Comparison of ENCODE assay signal across 1 cellular context in the genomic region with DNA sequence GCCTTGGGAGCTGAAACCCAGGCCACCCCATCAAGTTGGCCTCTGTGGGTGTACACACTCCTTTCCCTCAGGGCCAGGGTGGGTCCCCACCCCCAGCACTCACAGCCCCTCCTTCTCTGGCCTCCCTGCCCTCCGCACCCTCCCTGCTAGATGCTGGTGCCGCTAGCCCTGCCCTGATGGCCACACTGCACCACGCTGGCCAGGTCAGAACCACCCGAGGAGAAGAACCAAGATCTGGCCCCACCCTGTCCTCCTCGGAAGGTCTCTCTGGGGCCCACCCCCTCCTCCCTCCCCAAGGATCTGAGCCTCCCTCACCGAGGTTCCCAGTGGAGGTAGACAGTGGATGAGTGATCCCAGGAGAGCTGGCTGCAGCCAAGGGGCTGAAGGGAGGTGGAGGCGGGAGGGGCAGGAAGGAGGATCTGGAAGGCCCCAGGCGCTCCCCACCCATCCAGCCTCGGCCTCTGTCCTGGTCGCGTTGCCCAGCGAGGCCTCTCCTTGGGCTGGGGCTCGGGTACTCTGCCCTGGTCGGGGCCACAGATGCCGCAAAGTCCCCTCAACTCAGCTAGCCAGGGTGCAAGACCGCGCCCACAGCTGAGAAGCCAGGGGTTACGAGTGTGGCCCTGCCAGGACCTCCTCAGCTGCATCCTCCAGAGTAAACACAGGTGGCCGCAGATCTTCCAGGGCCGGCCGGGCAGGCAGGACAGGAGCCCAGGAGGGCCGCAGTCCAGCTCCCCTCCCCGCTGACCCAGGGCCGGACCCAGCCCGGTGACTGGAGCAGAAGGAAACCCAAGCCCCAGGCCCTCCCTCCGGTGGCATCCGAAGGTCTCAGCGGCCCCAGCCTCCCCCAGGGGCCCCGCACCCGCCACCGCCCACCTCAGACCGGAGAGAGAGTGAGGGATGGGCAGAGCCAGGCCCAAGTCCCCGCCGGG.
TF ChIP-seq lines count a peak whose summit lies in the region.

No MANE protein-coding gene starts in this region.

TF ChIP-seq in HepG2, 621 proteins besides CTCF, POLR2A, EP300 and RAD21 (continued from another document and continues in another):
- TF ChIP-seq, protein P1, sequence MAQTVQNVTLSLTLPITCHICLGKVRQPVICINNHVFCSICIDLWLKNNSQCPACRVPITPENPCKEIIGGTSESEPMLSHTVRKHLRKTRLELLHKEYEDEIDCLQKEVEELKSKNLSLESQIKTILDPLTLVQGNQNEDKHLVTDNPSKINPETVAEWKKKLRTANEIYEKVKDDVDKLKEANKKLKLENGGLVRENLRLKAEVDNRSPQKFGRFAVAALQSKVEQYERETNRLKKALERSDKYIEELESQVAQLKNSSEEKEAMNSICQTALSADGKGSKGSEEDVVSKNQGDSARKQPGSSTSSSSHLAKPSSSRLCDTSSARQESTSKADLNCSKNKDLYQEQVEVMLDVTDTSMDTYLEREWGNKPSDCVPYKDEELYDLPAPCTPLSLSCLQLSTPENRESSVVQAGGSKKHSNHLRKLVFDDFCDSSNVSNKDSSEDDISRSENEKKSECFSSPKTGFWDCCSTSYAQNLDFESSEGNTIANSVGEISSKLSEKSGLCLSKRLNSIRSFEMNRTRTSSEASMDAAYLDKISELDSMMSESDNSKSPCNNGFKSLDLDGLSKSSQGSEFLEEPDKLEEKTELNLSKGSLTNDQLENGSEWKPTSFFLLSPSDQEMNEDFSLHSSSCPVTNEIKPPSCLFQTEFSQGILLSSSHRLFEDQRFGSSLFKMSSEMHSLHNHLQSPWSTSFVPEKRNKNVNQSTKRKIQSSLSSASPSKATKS (CRISPR knock-in tag; IDR thresholded peaks at IDR 0.05) = 0 out of 2 replicates have a peak, but pooled peaks have one; percentile 41
- TF ChIP-seq, protein P2, sequence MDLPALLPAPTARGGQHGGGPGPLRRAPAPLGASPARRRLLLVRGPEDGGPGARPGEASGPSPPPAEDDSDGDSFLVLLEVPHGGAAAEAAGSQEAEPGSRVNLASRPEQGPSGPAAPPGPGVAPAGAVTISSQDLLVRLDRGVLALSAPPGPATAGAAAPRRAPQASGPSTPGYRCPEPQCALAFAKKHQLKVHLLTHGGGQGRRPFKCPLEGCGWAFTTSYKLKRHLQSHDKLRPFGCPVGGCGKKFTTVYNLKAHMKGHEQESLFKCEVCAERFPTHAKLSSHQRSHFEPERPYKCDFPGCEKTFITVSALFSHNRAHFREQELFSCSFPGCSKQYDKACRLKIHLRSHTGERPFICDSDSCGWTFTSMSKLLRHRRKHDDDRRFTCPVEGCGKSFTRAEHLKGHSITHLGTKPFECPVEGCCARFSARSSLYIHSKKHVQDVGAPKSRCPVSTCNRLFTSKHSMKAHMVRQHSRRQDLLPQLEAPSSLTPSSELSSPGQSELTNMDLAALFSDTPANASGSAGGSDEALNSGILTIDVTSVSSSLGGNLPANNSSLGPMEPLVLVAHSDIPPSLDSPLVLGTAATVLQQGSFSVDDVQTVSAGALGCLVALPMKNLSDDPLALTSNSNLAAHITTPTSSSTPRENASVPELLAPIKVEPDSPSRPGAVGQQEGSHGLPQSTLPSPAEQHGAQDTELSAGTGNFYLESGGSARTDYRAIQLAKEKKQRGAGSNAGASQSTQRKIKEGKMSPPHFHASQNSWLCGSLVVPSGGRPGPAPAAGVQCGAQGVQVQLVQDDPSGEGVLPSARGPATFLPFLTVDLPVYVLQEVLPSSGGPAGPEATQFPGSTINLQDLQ (CRISPR knock-in tag; IDR thresholded peaks at IDR 0.05) = no peak
- no peak for TF ChIP-seq ETV6 (CRISPR knock-in tag; conservative IDR thresholded peaks at IDR 0.05)
- no peak for TF ChIP-seq ZBTB26 (CRISPR knock-in tag; IDR thresholded peaks at IDR 0.05; ENCODE audit: borderline replicate concordance)
- no peak for TF ChIP-seq ZNF180 (CRISPR knock-in tag; IDR thresholded peaks at IDR 0.05; ENCODE audit: borderline replicate concordance, low read depth)
- TF ChIP-seq, protein P3, sequence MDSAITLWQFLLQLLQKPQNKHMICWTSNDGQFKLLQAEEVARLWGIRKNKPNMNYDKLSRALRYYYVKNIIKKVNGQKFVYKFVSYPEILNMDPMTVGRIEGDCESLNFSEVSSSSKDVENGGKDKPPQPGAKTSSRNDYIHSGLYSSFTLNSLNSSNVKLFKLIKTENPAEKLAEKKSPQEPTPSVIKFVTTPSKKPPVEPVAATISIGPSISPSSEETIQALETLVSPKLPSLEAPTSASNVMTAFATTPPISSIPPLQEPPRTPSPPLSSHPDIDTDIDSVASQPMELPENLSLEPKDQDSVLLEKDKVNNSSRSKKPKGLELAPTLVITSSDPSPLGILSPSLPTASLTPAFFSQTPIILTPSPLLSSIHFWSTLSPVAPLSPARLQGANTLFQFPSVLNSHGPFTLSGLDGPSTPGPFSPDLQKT (CRISPR knock-in tag; IDR thresholded peaks at IDR 0.05; ENCODE audit: borderline replicate concordance) = no peak
- no peak for TF ChIP-seq ZNF660 (CRISPR knock-in tag; IDR thresholded peaks at IDR 0.05; ENCODE audit: borderline replicate concordance, low read depth)
- no peak for TF ChIP-seq ZNF547 (CRISPR knock-in tag; IDR thresholded peaks at IDR 0.05)
- no peak for TF ChIP-seq ZBTB33 (CRISPR knock-in tag; IDR thresholded peaks at IDR 0.05)
- TF ChIP-seq ZNF816 (CRISPR knock-in tag; IDR thresholded peaks at IDR 0.05; ENCODE audit: borderline replicate concordance) = no peak
- TF ChIP-seq CAMTA2 (CRISPR knock-in tag; IDR thresholded peaks at IDR 0.05; ENCODE audit: borderline replicate concordance) = peak; percentile 74; the same call in 1 of the 2 replicates
- TF ChIP-seq, protein P4, sequence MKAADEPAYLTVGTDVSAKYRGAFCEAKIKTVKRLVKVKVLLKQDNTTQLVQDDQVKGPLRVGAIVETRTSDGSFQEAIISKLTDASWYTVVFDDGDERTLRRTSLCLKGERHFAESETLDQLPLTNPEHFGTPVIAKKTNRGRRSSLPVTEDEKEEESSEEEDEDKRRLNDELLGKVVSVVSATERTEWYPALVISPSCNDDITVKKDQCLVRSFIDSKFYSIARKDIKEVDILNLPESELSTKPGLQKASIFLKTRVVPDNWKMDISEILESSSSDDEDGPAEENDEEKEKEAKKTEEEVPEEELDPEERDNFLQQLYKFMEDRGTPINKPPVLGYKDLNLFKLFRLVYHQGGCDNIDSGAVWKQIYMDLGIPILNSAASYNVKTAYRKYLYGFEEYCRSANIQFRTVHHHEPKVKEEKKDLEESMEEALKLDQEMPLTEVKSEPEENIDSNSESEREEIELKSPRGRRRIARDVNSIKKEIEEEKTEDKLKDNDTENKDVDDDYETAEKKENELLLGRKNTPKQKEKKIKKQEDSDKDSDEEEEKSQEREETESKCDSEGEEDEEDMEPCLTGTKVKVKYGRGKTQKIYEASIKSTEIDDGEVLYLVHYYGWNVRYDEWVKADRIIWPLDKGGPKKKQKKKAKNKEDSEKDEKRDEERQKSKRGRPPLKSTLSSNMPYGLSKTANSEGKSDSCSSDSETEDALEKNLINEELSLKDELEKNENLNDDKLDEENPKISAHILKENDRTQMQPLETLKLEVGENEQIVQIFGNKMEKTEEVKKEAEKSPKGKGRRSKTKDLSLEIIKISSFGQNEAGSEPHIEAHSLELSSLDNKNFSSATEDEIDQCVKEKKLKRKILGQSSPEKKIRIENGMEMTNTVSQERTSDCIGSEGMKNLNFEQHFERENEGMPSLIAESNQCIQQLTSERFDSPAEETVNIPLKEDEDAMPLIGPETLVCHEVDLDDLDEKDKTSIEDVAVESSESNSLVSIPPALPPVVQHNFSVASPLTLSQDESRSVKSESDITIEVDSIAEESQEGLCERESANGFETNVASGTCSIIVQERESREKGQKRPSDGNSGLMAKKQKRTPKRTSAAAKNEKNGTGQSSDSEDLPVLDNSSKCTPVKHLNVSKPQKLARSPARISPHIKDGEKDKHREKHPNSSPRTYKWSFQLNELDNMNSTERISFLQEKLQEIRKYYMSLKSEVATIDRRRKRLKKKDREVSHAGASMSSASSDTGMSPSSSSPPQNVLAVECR (CRISPR knock-in tag; IDR thresholded peaks at IDR 0.05; ENCODE audit: borderline replicate concordance) = no peak
- no peak for TF ChIP-seq TEAD3 (CRISPR knock-in tag; optimal IDR thresholded peaks at IDR 0.05; ENCODE audit: borderline replicate concordance)
- TF ChIP-seq JUND (CRISPR knock-in tag; IDR thresholded peaks at IDR 0.05) = no peak
- TF ChIP-seq SAFB2 (CRISPR knock-in tag; IDR thresholded peaks at IDR 0.05; ENCODE audit: borderline replicate concordance, low read depth) = no peak
- no peak for TF ChIP-seq ZNF619 (CRISPR knock-in tag; IDR thresholded peaks at IDR 0.05)
- TF ChIP-seq ATAD3A (CRISPR knock-in tag; IDR thresholded peaks at IDR 0.05) = no peak
- no peak for TF ChIP-seq ZNF782 (CRISPR knock-in tag; IDR thresholded peaks at IDR 0.05; ENCODE audit: borderline replicate concordance)
- TF ChIP-seq ZNF773 (CRISPR knock-in tag; IDR thresholded peaks at IDR 0.05; ENCODE audit: borderline replicate concordance) = no peak
- TF ChIP-seq DNMT3B (CRISPR knock-in tag; conservative IDR thresholded peaks at IDR 0.05) = no peak
- no peak for TF ChIP-seq ZSCAN20 (CRISPR knock-in tag; IDR thresholded peaks at IDR 0.05; ENCODE audit: borderline replicate concordance)
- no peak for TF ChIP-seq EEA1 (CRISPR knock-in tag; IDR thresholded peaks at IDR 0.05; ENCODE audit: borderline replicate concordance)
- no peak for TF ChIP-seq FOXK1 (CRISPR knock-in tag; IDR thresholded peaks at IDR 0.05; ENCODE audit: borderline replicate concordance, low read depth)
- TF ChIP-seq ZNF253 (CRISPR knock-in tag; IDR thresholded peaks at IDR 0.05; ENCODE audit: borderline replicate concordance) = peak; percentile 61; the same call in 1 of the 2 replicates
- no peak for TF ChIP-seq MYPOP (CRISPR knock-in tag; IDR thresholded peaks at IDR 0.05)
- no peak for TF ChIP-seq ASH2L (IDR thresholded peaks at IDR 0.05; ENCODE audit: insufficient read length, low read depth, low read length)
- no peak for TF ChIP-seq MYNN (CRISPR knock-in tag; IDR thresholded peaks at IDR 0.05; ENCODE audit: low read depth)
- TF ChIP-seq ZNF362 (CRISPR knock-in tag; IDR thresholded peaks at IDR 0.05; ENCODE audit: borderline replicate concordance) = no peak
- no peak for TF ChIP-seq ZNF337 (CRISPR knock-in tag; IDR thresholded peaks at IDR 0.05; ENCODE audit: borderline replicate concordance, low read depth)
- TF ChIP-seq RXRB (CRISPR knock-in tag; IDR thresholded peaks at IDR 0.05; ENCODE audit: borderline replicate concordance) = no peak
- no peak for TF ChIP-seq ATF1 (CRISPR knock-in tag; IDR thresholded peaks at IDR 0.05)
- TF ChIP-seq PLSCR1 (CRISPR knock-in tag; IDR thresholded peaks at IDR 0.05; ENCODE audit: borderline replicate concordance) = no peak
- TF ChIP-seq ZBTB7A (CRISPR knock-in tag; IDR thresholded peaks at IDR 0.05) = peak; percentile 52; the same call in 1 of the 2 replicates
- no peak for TF ChIP-seq SP1 (IDR thresholded peaks at IDR 0.05)
- TF ChIP-seq SP1 (CRISPR knock-in tag; IDR thresholded peaks at IDR 0.05) = no peak
- TF ChIP-seq GABPA (IDR thresholded peaks at IDR 0.05; ENCODE audit: low read depth, low read length) = no peak
- no peak for TF ChIP-seq GABPA (CRISPR knock-in tag; IDR thresholded peaks at IDR 0.05; ENCODE audit: low read depth)
- no peak for TF ChIP-seq ZNF282 (IDR thresholded peaks at IDR 0.05; ENCODE audit: partially characterized antibody)
- no peak for TF ChIP-seq ISL2 (CRISPR knock-in tag; IDR thresholded peaks at IDR 0.05)
- no peak for TF ChIP-seq PHF5A (CRISPR knock-in tag; IDR thresholded peaks at IDR 0.05; ENCODE audit: low read depth, unreplicated experiment)
- no peak for TF ChIP-seq KLF6 (CRISPR knock-in tag; IDR thresholded peaks at IDR 0.05)
